Comparison of ENCODE assay signal across 19 cellular contexts in the genomic region with DNA sequence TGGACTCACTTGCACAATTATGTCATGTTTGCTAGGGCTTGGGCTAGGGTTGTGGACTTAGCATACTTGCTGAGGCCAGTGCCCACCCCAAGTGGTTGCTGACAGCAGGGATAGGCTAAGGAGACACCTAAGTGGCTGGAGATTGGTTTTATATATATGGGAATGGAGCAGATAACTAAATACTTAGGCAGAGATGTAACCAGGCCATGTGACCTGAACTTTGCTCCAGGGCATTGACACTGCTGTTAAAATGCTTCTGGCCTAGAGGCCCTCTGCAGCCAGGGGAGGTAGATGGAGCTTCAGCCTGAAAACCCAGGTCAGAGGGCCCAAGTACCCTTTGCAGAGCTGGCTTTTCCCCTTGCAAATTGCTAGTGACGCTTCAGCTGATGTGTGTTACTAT. TPM values are rescaled to one million over a fixed set of nuclear protein-coding genes. Genes with fewer than 3 reads are reported as not detected.
A peak's percentile ranks its signal among the peaks of the same experiment; 100 is the strongest.
DNase-seq lines count a peak whose midpoint lies in the region; ATAC-seq and TF ChIP-seq lines count a peak whose summit lies in the region.
"Had no signal": no experiment of that assay in that cellular context is flagged by ENCODE, and none has a peak within 500 bp of the region (broad histone marks: within the 10 kb centered on the region; RNA-seq: fewer than 3 reads in every experiment).

No MANE protein-coding gene starts in this region.

- H3K27ac Mint-ChIP-seq in activated naive CD4-positive, alpha-beta T cell treated with anti-CD3 and anti-CD28 coated beads, Interleukin-2, amount 10 ng/mL, durations not matched to agents 7 days and 5 days, result no peak overlapping the region
- H3K27ac Mint-ChIP-seq in activated naive CD4-positive, alpha-beta T cell treated with anti-CD3 and anti-CD28 coated beads for 36 hours, result no peak overlapping the region
- H3K27ac Mint-ChIP-seq in T-helper 17 cell, result peak overlapping the region; percentile 75
- no peak overlapping the region for H3K27ac Mint-ChIP-seq in stimulated activated effector memory CD8-positive, alpha-beta T cell treated with anti-CD3 and anti-CD28 coated beads, Interleukin-12 subunit alpha, Interleukin-12 subunit beta, amount 100 ng/mL, for 72 hours
- H3K27ac Mint-ChIP-seq: activated CD4-positive, alpha-beta memory T cell treated with anti-CD3 and anti-CD28 coated beads for 36 hours; dendritic cell treated with granulocyte-macrophage colony-stimulating factor and Interleukin-4, amounts not matched to agents 40 ng/mL and 50 ng/mL, for 4 days; stimulated activated naive CD8-positive, alpha-beta T cell treated with anti-CD3 and anti-CD28 coated beads, Interleukin-15, amount 100 ng/mL, for 72 hours had no signal

- H3K27me3 ChIP-seq in right lobe of liver, result no peaks in the 10 kb centered on the region

- no peaks in the 10 kb centered on the region for H3K9me3 Mint-ChIP-seq in activated naive CD4-positive, alpha-beta T cell treated with anti-CD3 and anti-CD28 coated beads, Interleukin-2, amount 10 ng/mL, durations not matched to agents 7 days and 5 days
- H3K9me3 Mint-ChIP-seq in activated naive CD4-positive, alpha-beta T cell treated with anti-CD3 and anti-CD28 coated beads for 36 hours, result no peaks in the 10 kb centered on the region
- no peaks in the 10 kb centered on the region for H3K9me3 Mint-ChIP-seq in stimulated activated effector memory CD8-positive, alpha-beta T cell treated with anti-CD3 and anti-CD28 coated beads, Interleukin-12 subunit alpha, Interleukin-12 subunit beta, amount 100 ng/mL, for 72 hours
- H3K9me3 Mint-ChIP-seq: activated CD4-positive, alpha-beta memory T cell treated with anti-CD3 and anti-CD28 coated beads for 36 hours; dendritic cell treated with granulocyte-macrophage colony-stimulating factor and Interleukin-4, amounts not matched to agents 40 ng/mL and 50 ng/mL, for 4 days; stimulated activated naive CD8-positive, alpha-beta T cell treated with anti-CD3 and anti-CD28 coated beads, Interleukin-15, amount 100 ng/mL, for 72 hours had no signal

- no peak overlapping the region for H3K4me3 ChIP-seq in right lobe of liver
- H3K4me3 ChIP-seq: esophagus muscularis mucosa, spleen had no signal

- H3K4me3 Mint-ChIP-seq in activated naive CD4-positive, alpha-beta T cell treated with anti-CD3 and anti-CD28 coated beads, Interleukin-2, amount 10 ng/mL, durations not matched to agents 7 days and 5 days, result peak overlapping the region; percentile 43
- no peak overlapping the region for H3K4me3 Mint-ChIP-seq in activated naive CD4-positive, alpha-beta T cell treated with anti-CD3 and anti-CD28 coated beads for 36 hours
- H3K4me3 Mint-ChIP-seq in T-helper 17 cell, result peak overlapping the region; percentile 87
- H3K4me3 Mint-ChIP-seq in stimulated activated effector memory CD8-positive, alpha-beta T cell treated with anti-CD3 and anti-CD28 coated beads, Interleukin-12 subunit alpha, Interleukin-12 subunit beta, amount 100 ng/mL, for 72 hours, result peak overlapping the region; percentile 94
- H3K4me3 Mint-ChIP-seq: dendritic cell treated with granulocyte-macrophage colony-stimulating factor and Interleukin-4, amounts not matched to agents 40 ng/mL and 50 ng/mL, for 4 days had no signal

- H3K4me1 Mint-ChIP-seq in activated naive CD4-positive, alpha-beta T cell treated with anti-CD3 and anti-CD28 coated beads, Interleukin-2, amount 10 ng/mL, durations not matched to agents 7 days and 5 days, result peaks cover 19% of the 10 kb centered on the region
- peaks cover 7% of the 10 kb centered on the region for H3K4me1 Mint-ChIP-seq in activated naive CD4-positive, alpha-beta T cell treated with anti-CD3 and anti-CD28 coated beads for 36 hours (ENCODE audit: low read depth)
- peaks cover 18% of the 10 kb centered on the region for H3K4me1 Mint-ChIP-seq in T-helper 17 cell
- H3K4me1 Mint-ChIP-seq in stimulated activated effector memory CD8-positive, alpha-beta T cell treated with anti-CD3 and anti-CD28 coated beads, Interleukin-12 subunit alpha, Interleukin-12 subunit beta, amount 100 ng/mL, for 72 hours, result peaks cover 12% of the 10 kb centered on the region

- CTCF ChIA-PET in activated naive CD4-positive, alpha-beta T cell treated with anti-CD3 and anti-CD28 coated beads, Interleukin-2, amount 10 ng/mL, durations not matched to agents 7 days and 5 days (lab: Charles Lee), result interaction anchor here (1.6 kb wide), 1 partner anchor 22 kb away, joined by 4 read pairs; no protein-coding TSS in a partner anchor
- CTCF ChIA-PET in activated naive CD4-positive, alpha-beta T cell treated with anti-CD3 and anti-CD28 coated beads for 36 hours (lab: Charles Lee), result interaction anchor here (0.5 to 0.7 kb wide), 2 partner anchors 381 to 823 kb away, joined by 3 read pairs; no protein-coding TSS in a partner anchor

- no peaks in the 10 kb centered on the region for H3K9me3 ChIP-seq in T-helper 17 cell (ENCODE audit: control insufficient read depth, low read length, poor library complexity, severe bottlenecking)
- H3K9me3 ChIP-seq in right lobe of liver, result no peaks in the 10 kb centered on the region
- H3K9me3 ChIP-seq: esophagus muscularis mucosa, spleen had no signal

- no peaks in the 10 kb centered on the region for H3K36me3 Mint-ChIP-seq in activated naive CD4-positive, alpha-beta T cell treated with anti-CD3 and anti-CD28 coated beads, Interleukin-2, amount 10 ng/mL, durations not matched to agents 7 days and 5 days
- H3K36me3 Mint-ChIP-seq in activated naive CD4-positive, alpha-beta T cell treated with anti-CD3 and anti-CD28 coated beads for 36 hours (ENCODE audit: low read depth), result no peaks in the 10 kb centered on the region
- H3K36me3 Mint-ChIP-seq in T-helper 17 cell (ENCODE audit: low read depth), result peaks cover 5% of the 10 kb centered on the region
- no peaks in the 10 kb centered on the region for H3K36me3 Mint-ChIP-seq in stimulated activated effector memory CD8-positive, alpha-beta T cell treated with anti-CD3 and anti-CD28 coated beads, Interleukin-12 subunit alpha, Interleukin-12 subunit beta, amount 100 ng/mL, for 72 hours
- H3K36me3 Mint-ChIP-seq: activated CD4-positive, alpha-beta memory T cell treated with anti-CD3 and anti-CD28 coated beads for 36 hours had no signal

- no peak for TF ChIP-seq POLR2A in right lobe of liver (IDR thresholded peaks at IDR 0.05)

- no peak for DNase-seq in activated naive CD4-positive, alpha-beta T cell treated with anti-CD3 and anti-CD28 coated beads, Interleukin-2, amount 10 ng/mL, durations not matched to agents 7 days and 5 days
- no peak for DNase-seq in activated naive CD4-positive, alpha-beta T cell treated with anti-CD3 and anti-CD28 coated beads for 36 hours
- no peak for DNase-seq in T-helper 17 cell
- DNase-seq in right lobe of liver, result peak in 2 of 3 donors; percentile 24 to 77
- no peak for DNase-seq in stimulated activated effector memory CD8-positive, alpha-beta T cell treated with anti-CD3 and anti-CD28 coated beads, Interleukin-12 subunit alpha, Interleukin-12 subunit beta, amount 100 ng/mL, for 72 hours (ENCODE audit: low spot score in 2 of 2)
- DNase-seq in stimulated activated CD4-positive, alpha-beta T cell treated with anti-CD3 and anti-CD28 coated beads, Interleukin-1b, Interleukin-23, amount 100 ng/mL, for 48 hours, result no peak
- DNase-seq in SHP77 (lab: John Stamatoyannopoulos, UW), result no peak
- DNase-seq: activated CD4-positive, alpha-beta memory T cell treated with anti-CD3 and anti-CD28 coated beads for 36 hours; head of caudate nucleus; islet precursor cell; NCI-H1436 treated with DMSO at 0.1 percent for 48 hours; NCI-H446; Right ventricle myocardium superior; spleen; stimulated activated naive CD8-positive, alpha-beta T cell treated with anti-CD3 and anti-CD28 coated beads, Interleukin-15, amount 100 ng/mL, for 72 hours had no signal

- intact Hi-C loops in activated naive CD4-positive, alpha-beta T cell treated with anti-CD3 and anti-CD28 coated beads for 36 hours (cut with micrococcal nuclease), result no loop called here
- intact Hi-C loops in right lobe of liver (cut with DNase I), result no loop called here

- WGBS in right lobe of liver (ENCODE audit: insufficient coverage, low coverage, low lambda C conversion rate, missing lambda C conversion rate), result 55% methylated on average over 1 of the region's 1 CpG

- peak overlapping the region in 1 of 3 donors; percentile 77 for H3K27ac ChIP-seq in right lobe of liver
- H3K27ac ChIP-seq: KMS-11, spleen had no signal

- peaks cover 0 to 23% (median 7%) of the 10 kb centered on the region in 4 donors for H3K4me1 ChIP-seq in right lobe of liver

- no peak for TF ChIP-seq CTCF in right lobe of liver (IDR thresholded peaks at IDR 0.05)

- H3K36me3 ChIP-seq in right lobe of liver, result no peaks in the 10 kb centered on the region
- H3K36me3 ChIP-seq: esophagus muscularis mucosa, spleen had no signal

- ATAC-seq in T-helper 17 cell, result no peak
- ATAC-seq in right lobe of liver, result peak; percentile 75 to 83 (median 80)
- no peak for ATAC-seq in stimulated activated effector memory CD8-positive, alpha-beta T cell treated with anti-CD3 and anti-CD28 coated beads, Interleukin-12 subunit alpha, Interleukin-12 subunit beta, amount 100 ng/mL, for 72 hours
- no peak for ATAC-seq in GM19467 (IDR thresholded peaks at IDR 0.05; ENCODE audit: unreplicated experiment)
- ATAC-seq: stimulated activated naive CD8-positive, alpha-beta T cell treated with anti-CD3 and anti-CD28 coated beads, Interleukin-15, amount 100 ng/mL, for 72 hours had no signal

- peaks cover 64% of the 10 kb centered on the region for H3K27me3 Mint-ChIP-seq in activated naive CD4-positive, alpha-beta T cell treated with anti-CD3 and anti-CD28 coated beads, Interleukin-2, amount 10 ng/mL, durations not matched to agents 7 days and 5 days
- peaks cover 31% of the 10 kb centered on the region for H3K27me3 Mint-ChIP-seq in activated naive CD4-positive, alpha-beta T cell treated with anti-CD3 and anti-CD28 coated beads for 36 hours (ENCODE audit: low read depth)
- peaks cover 51% of the 10 kb centered on the region for H3K27me3 Mint-ChIP-seq in T-helper 17 cell

RNA-seq across cellular contexts. Expression of gene ITGB3, which starts 1.4 kb away (rescaled TPM):
- total RNA-seq in activated naive CD4-positive, alpha-beta T cell treated with anti-CD3 and anti-CD28 coated beads for 36 hours, result not detected
- total RNA-seq in T-helper 17 cell, result 100 to 1,000 TPM in 1 of 2 donors, 1 to 10 TPM in 1; 7.8 to 283 TPM
- total RNA-seq in right lobe of liver, result 1 to 10 TPM; 2.2 to 8.0 (median 4.8) TPM
- total RNA-seq: activated CD4-positive, alpha-beta memory T cell treated with anti-CD3 and anti-CD28 coated beads for 36 hours had no signal

RNA-seq across cellular contexts. Expression of gene MYL4, which starts 43.1 kb away (rescaled TPM):
- total RNA-seq in activated naive CD4-positive, alpha-beta T cell treated with anti-CD3 and anti-CD28 coated beads for 36 hours, result not detected
- not detected for total RNA-seq in T-helper 17 cell
- total RNA-seq in right lobe of liver, result under 1 TPM in 4 of 6 experiments, not detected in 2; 0.42 to 0.80 (median 0.58) TPM
- total RNA-seq: activated CD4-positive, alpha-beta memory T cell treated with anti-CD3 and anti-CD28 coated beads for 36 hours had no signal

Comparison
In these comparisons a context has a peak if more than half of its experiments do, and no peak if none do; other contexts are left out.
1. DNase-seq: peak in right lobe of liver (2 of 3); none in activated naive CD4-positive, alpha-beta T cell treated with anti-CD3 and anti-CD28 coated beads, Interleukin-2, amount 10 ng/mL, durations not matched to agents 7 days and 5 days (single experiment), activated naive CD4-positive, alpha-beta T cell treated with anti-CD3 and anti-CD28 coated beads for 36 hours (single experiment), T-helper 17 cell (0 of 3), stimulated activated effector memory CD8-positive, alpha-beta T cell treated with anti-CD3 and anti-CD28 coated beads, Interleukin-12 subunit alpha, Interleukin-12 subunit beta, amount 100 ng/mL, for 72 hours (0 of 2), stimulated activated CD4-positive, alpha-beta T cell treated with anti-CD3 and anti-CD28 coated beads, Interleukin-1b, Interleukin-23, amount 100 ng/mL, for 48 hours (single experiment) and SHP77 (0 of 2).
2. ATAC-seq: peak in right lobe of liver (4 of 4); none in T-helper 17 cell (single experiment), stimulated activated effector memory CD8-positive, alpha-beta T cell treated with anti-CD3 and anti-CD28 coated beads, Interleukin-12 subunit alpha, Interleukin-12 subunit beta, amount 100 ng/mL, for 72 hours (single experiment) and GM19467 (single experiment).